ENCODE assay signal across 20 cellular contexts in genomic region chr6:91098006-91098405, GRCh38.
A peak's percentile ranks its signal among the peaks of the same experiment; 100 is the strongest.
DNase-seq lines count a peak whose midpoint lies in the region; ATAC-seq and TF ChIP-seq lines count a peak whose summit lies in the region.
"Had no signal": no experiment of that assay in that cellular context is flagged by ENCODE, and none has a peak within 500 bp of the region (broad histone marks: within the 10 kb centered on the region; RNA-seq: fewer than 3 reads in every experiment).

No MANE protein-coding gene starts in this region.

- no peak overlapping the region for H3K27ac ChIP-seq in MM.1S (ENCODE audit: low read length)
- H3K27ac ChIP-seq: left ventricle myocardium inferior, skin epidermis, tibial nerve had no signal

- H3K4me2 ChIP-seq in MM.1S (ENCODE audit: low read depth, low read length) = no peak overlapping the region

- H3K9me3 Mint-ChIP-seq in WTC11 (no peaks in the 10 kb centered on the region), nephron progenitor cell (no peaks in the 10 kb centered on the region)
- H3K9me3 Mint-ChIP-seq: activated T-cell treated with anti-CD3 and anti-CD28 coated beads, Interleukin-2, amount 50 U/mL, for 4 hours; stimulated activated memory B cell treated with anti-CD40 and anti-IgM and Interleukin-4, amounts not matched to agents 10 μg/mL and 1 μg/mL and 100 μg/mL, for 72 hours had no signal

- no peaks in the 10 kb centered on the region for H4K20me1 ChIP-seq in MM.1S (ENCODE audit: insufficient read depth, low read length)

- H3F3A ChIP-seq in MM.1S (ENCODE audit: insufficient read depth, low read length) = no peaks in the 10 kb centered on the region

- DNase-seq in NCI-H1092 (lab: John Stamatoyannopoulos, UW) (peak; percentile 20), NCI-H2196 treated with DMSO at 0.1 percent for 48 hours (lab: John Stamatoyannopoulos, UW; ENCODE audit: unreplicated experiment) (peak; percentile 49), WTC11 (ENCODE audit: low spot score) (no peak), nephron progenitor cell (no peak), MM.1S (no peak), NK-92 (lab: John Stamatoyannopoulos, UW; ENCODE audit: unreplicated experiment) (no peak)
- DNase-seq: activated CD4-positive, alpha-beta T cell treated with anti-CD3 and anti-CD28 coated beads, Interleukin-2, amount 50 U/mL, for 4 hours; activated T-cell treated with anti-CD3 and anti-CD28 coated beads, Interleukin-2, amount 50 U/mL, for 4 hours; CD4-positive, CD25-positive, alpha-beta regulatory T cell; effector CD4-positive, alpha-beta T cell; GDM1; IMR-90; MV-4-11 had no signal

- no peak overlapping the region for H3K9ac ChIP-seq in MM.1S (ENCODE audit: low read length)

- H3K36me3 Mint-ChIP-seq in WTC11 (no peaks in the 10 kb centered on the region), nephron progenitor cell (ENCODE audit: low read depth) (no peaks in the 10 kb centered on the region)
- H3K36me3 Mint-ChIP-seq: activated naive CD8-positive, alpha-beta T cell; CD4-positive, CD25-positive, alpha-beta regulatory T cell; stimulated activated memory B cell treated with anti-CD40 and anti-IgM and Interleukin-4, amounts not matched to agents 10 μg/mL and 1 μg/mL and 100 μg/mL, for 72 hours had no signal

- H3K4me1 Mint-ChIP-seq in WTC11 = 0 out of 2 replicates have a peak, but pooled peaks cover 3% of the 10 kb centered on the region
- peaks cover 29% of the 10 kb centered on the region for H3K4me1 Mint-ChIP-seq in nephron progenitor cell
- H3K4me1 Mint-ChIP-seq: CD4-positive, CD25-positive, alpha-beta regulatory T cell; stimulated activated memory B cell treated with anti-CD40 and anti-IgM and Interleukin-4, amounts not matched to agents 10 μg/mL and 1 μg/mL and 100 μg/mL, for 72 hours had no signal

- H3K4me1 ChIP-seq in MM.1S (ENCODE audit: low read length) = no peaks in the 10 kb centered on the region
- H3K4me1 ChIP-seq: left ventricle myocardium inferior had no signal

- H3K27me3 Mint-ChIP-seq in WTC11 (ENCODE audit: low read depth) (no peaks in the 10 kb centered on the region), nephron progenitor cell (ENCODE audit: low read depth, poor library complexity) (peaks cover 5% of the 10 kb centered on the region)
- H3K27me3 Mint-ChIP-seq: CD4-positive, CD25-positive, alpha-beta regulatory T cell; stimulated activated memory B cell treated with anti-CD40 and anti-IgM and Interleukin-4, amounts not matched to agents 10 μg/mL and 1 μg/mL and 100 μg/mL, for 72 hours had no signal

- H3K9me3 ChIP-seq in MM.1S (replicated peaks; ENCODE audit: insufficient read depth, low read length) = no peaks in the 10 kb centered on the region
- H3K9me3 ChIP-seq: left ventricle myocardium inferior, tibial nerve had no signal

- no peak overlapping the region for H3K4me3 ChIP-seq in MM.1S (ENCODE audit: low read length)
- H3K4me3 ChIP-seq: left ventricle myocardium inferior, skin epidermis, tibial nerve had no signal

- H3K27me3 ChIP-seq in MM.1S (replicated peaks; ENCODE audit: insufficient read depth, low read length) = no peaks in the 10 kb centered on the region
- H3K27me3 ChIP-seq: tibial nerve had no signal

- no peaks in the 10 kb centered on the region for H3K36me3 ChIP-seq in MM.1S (replicated peaks; ENCODE audit: insufficient read depth, low read length)
- H3K36me3 ChIP-seq: left ventricle myocardium inferior, tibial nerve had no signal

- peak overlapping the region; percentile 48; the same call in 1 of the 2 replicates for H3K27ac Mint-ChIP-seq in WTC11
- peak overlapping the region; percentile 12 for H3K27ac Mint-ChIP-seq in nephron progenitor cell
- H3K27ac Mint-ChIP-seq: activated naive CD8-positive, alpha-beta T cell; CD4-positive, CD25-positive, alpha-beta regulatory T cell; stimulated activated memory B cell treated with anti-CD40 and anti-IgM and Interleukin-4, amounts not matched to agents 10 μg/mL and 1 μg/mL and 100 μg/mL, for 72 hours had no signal

- no peaks in the 10 kb centered on the region for H3K79me2 ChIP-seq in MM.1S (ENCODE audit: low read length)

- no peaks in the 10 kb centered on the region for H3K9me2 ChIP-seq in MM.1S (replicated peaks; ENCODE audit: insufficient read depth, low read length)

- TF ChIP-seq CTCF in WTC11 (IDR thresholded peaks at IDR 0.05) (no peak), nephron progenitor cell (IDR thresholded peaks at IDR 0.05) (no peak), MM.1S (IDR thresholded peaks at IDR 0.05; ENCODE audit: low read length) (no peak)

- no peak overlapping the region for H3K4me3 Mint-ChIP-seq in WTC11
- no peak overlapping the region for H3K4me3 Mint-ChIP-seq in nephron progenitor cell
- H3K4me3 Mint-ChIP-seq: activated naive CD8-positive, alpha-beta T cell; activated T-cell treated with anti-CD3 and anti-CD28 coated beads, Interleukin-2, amount 50 U/mL, for 4 hours; CD4-positive, CD25-positive, alpha-beta regulatory T cell; stimulated activated memory B cell treated with anti-CD40 and anti-IgM and Interleukin-4, amounts not matched to agents 10 μg/mL and 1 μg/mL and 100 μg/mL, for 72 hours had no signal

- CTCF ChIA-PET in WTC11 (lab: Charles Lee) = no interaction called here

- POLR2A ChIA-PET in WTC11 (lab: Charles Lee) = no interaction called here

- ATAC-seq in WTC11 = no peak
- ATAC-seq in HG02798 (IDR thresholded peaks at IDR 0.05; ENCODE audit: poor library complexity, unreplicated experiment) = no peak
- ATAC-seq in HG03097 (IDR thresholded peaks at IDR 0.05; ENCODE audit: low FRiP score, unreplicated experiment) = no peak
- ATAC-seq: activated T-cell treated with anti-CD3 and anti-CD28 coated beads, Interleukin-2, amount 50 U/mL, for 4 hours; stimulated activated memory B cell treated with anti-CD40 and anti-IgM and Interleukin-4, amounts not matched to agents 10 μg/mL and 1 μg/mL and 100 μg/mL, for 72 hours had no signal

- H2AFZ ChIP-seq in MM.1S (ENCODE audit: low read length) = no peak overlapping the region

TF ChIP-seq in WTC11, 78 proteins besides CTCF, POLR2A, EP300 and RAD21:
- TF ChIP-seq NR2C2 (CRISPR knock-in tag; IDR thresholded peaks at IDR 0.05) = no peak
- TF ChIP-seq NFATC4 (CRISPR knock-in tag; IDR thresholded peaks at IDR 0.05) = no peak
- TF ChIP-seq, protein P1, sequence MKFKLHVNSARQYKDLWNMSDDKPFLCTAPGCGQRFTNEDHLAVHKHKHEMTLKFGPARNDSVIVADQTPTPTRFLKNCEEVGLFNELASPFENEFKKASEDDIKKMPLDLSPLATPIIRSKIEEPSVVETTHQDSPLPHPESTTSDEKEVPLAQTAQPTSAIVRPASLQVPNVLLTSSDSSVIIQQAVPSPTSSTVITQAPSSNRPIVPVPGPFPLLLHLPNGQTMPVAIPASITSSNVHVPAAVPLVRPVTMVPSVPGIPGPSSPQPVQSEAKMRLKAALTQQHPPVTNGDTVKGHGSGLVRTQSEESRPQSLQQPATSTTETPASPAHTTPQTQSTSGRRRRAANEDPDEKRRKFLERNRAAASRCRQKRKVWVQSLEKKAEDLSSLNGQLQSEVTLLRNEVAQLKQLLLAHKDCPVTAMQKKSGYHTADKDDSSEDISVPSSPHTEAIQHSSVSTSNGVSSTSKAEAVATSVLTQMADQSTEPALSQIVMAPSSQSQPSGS (CRISPR knock-in tag; IDR thresholded peaks at IDR 0.05; ENCODE audit: borderline replicate concordance, low read depth) = no peak
- no peak for TF ChIP-seq ZNF138 (CRISPR knock-in tag; conservative IDR thresholded peaks at IDR 0.05)
- TF ChIP-seq, protein P2, sequence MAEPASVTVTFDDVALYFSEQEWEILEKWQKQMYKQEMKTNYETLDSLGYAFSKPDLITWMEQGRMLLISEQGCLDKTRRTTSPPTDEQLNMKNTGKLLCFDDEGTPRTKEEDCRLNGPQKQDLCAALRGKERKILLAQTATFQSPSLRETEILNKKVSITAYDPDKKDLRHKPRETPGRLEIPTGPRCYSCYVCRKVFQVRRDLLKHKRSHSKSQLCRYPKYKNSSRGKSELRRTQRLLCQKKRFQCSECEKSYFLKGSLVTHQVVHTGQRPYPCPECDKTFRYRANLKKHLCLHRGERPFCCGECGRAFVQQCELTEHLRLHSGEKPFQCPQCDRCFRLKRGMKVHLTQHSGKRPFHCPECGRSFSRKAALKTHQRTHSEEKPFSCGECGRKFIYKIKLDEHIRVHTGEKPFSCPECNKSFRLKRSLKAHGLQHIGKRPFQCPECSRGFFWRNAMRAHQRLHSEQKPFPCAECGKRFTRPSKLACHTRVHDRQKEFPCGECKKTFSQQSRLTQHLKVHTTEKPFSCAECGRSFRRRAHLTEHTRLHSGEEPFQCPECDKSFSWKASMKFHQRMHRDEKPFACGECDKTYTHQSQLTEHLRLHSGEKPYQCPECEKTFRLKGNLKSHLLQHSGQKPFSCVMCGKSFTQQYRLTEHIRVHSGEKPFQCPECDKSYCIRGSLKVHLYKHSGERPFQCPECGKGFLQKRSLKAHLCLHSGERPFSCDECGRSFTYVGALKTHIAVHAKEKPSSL (CRISPR knock-in tag; conservative IDR thresholded peaks at IDR 0.05) = no peak
- no peak for TF ChIP-seq ZNF121 (CRISPR knock-in tag; IDR thresholded peaks at IDR 0.05)
- no peak for TF ChIP-seq MYBL2 (CRISPR knock-in tag; IDR thresholded peaks at IDR 0.05)
- TF ChIP-seq, protein P3, sequence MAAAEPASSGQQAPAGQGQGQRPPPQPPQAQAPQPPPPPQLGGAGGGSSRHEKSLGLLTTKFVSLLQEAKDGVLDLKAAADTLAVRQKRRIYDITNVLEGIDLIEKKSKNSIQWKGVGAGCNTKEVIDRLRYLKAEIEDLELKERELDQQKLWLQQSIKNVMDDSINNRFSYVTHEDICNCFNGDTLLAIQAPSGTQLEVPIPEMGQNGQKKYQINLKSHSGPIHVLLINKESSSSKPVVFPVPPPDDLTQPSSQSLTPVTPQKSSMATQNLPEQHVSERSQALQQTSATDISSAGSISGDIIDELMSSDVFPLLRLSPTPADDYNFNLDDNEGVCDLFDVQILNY (CRISPR knock-in tag; IDR thresholded peaks at IDR 0.05) = no peak
- TF ChIP-seq, protein P4, sequence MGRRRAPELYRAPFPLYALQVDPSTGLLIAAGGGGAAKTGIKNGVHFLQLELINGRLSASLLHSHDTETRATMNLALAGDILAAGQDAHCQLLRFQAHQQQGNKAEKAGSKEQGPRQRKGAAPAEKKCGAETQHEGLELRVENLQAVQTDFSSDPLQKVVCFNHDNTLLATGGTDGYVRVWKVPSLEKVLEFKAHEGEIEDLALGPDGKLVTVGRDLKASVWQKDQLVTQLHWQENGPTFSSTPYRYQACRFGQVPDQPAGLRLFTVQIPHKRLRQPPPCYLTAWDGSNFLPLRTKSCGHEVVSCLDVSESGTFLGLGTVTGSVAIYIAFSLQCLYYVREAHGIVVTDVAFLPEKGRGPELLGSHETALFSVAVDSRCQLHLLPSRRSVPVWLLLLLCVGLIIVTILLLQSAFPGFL (CRISPR knock-in tag; IDR thresholded peaks at IDR 0.05; ENCODE audit: borderline replicate concordance) = no peak

Comparison
In these comparisons a context has a peak if more than half of its experiments do, and no peak if none do; other contexts are left out.
1. DNase-seq: peak in NCI-H1092 (single experiment) and NCI-H2196 treated with DMSO at 0.1 percent for 48 hours (single experiment); none in WTC11 (single experiment), nephron progenitor cell (single experiment), MM.1S (single experiment) and NK-92 (single experiment).